Comparison of ENCODE assay signal across 12 cellular contexts in genomic region chr17:75159196-75160031, GRCh38. TPM values are rescaled to one million over a fixed set of nuclear protein-coding genes. Genes with fewer than 3 reads are reported as not detected.
DNase-seq lines count a peak whose midpoint lies in the region; ATAC-seq and TF ChIP-seq lines count a peak whose summit lies in the region.
"Had no signal": no experiment of that assay in that cellular context is flagged by ENCODE, and none has a peak within 500 bp of the region (broad histone marks: within the 10 kb centered on the region; RNA-seq: fewer than 3 reads in every experiment).

No MANE protein-coding gene starts in this region.

- TF ChIP-seq CTCF in PC-9 (conservative IDR thresholded peaks at IDR 0.05) = no peak
- no peak for TF ChIP-seq CTCF in fibroblast of the aortic adventitia (IDR thresholded peaks at IDR 0.05; ENCODE audit: insufficient read depth, low read length)

- H3K4me1 ChIP-seq in ACC112 (ENCODE audit: control insufficient read depth, insufficient read depth, low read length, unreplicated experiment) = peaks cover 22% of the 10 kb centered on the region
- peaks cover 44% of the 10 kb centered on the region for H3K4me1 ChIP-seq in PC-9 (replicated peaks; ENCODE audit: insufficient read depth)
- H3K4me1 ChIP-seq: ascending aorta had no signal

- no peaks in the 10 kb centered on the region for H3K79me2 ChIP-seq in ACC112 (ENCODE audit: control insufficient read depth, insufficient read depth, low read length, unreplicated experiment)
- no peaks in the 10 kb centered on the region for H3K79me2 ChIP-seq in PC-9 (ENCODE audit: low read depth)

- H3F3A ChIP-seq in PC-9 (ENCODE audit: insufficient read depth, low read depth) = peaks cover 57% of the 10 kb centered on the region

- H3K9me3 ChIP-seq in PC-9 (ENCODE audit: insufficient read depth, low read depth) = no peaks in the 10 kb centered on the region
- H3K9me3 ChIP-seq: ascending aorta, gastrocnemius medialis had no signal

- CTCF ChIA-PET in PC-9 (lab: Charles Lee) = interaction anchor here (1.1 kb wide), 1 partner anchor 46 kb away, joined by 3 read pairs; no protein-coding TSS in a partner anchor

- H3K9me2 ChIP-seq in PC-9 (ENCODE audit: insufficient read depth) = no peaks in the 10 kb centered on the region

- BruUV-seq in PC-9 (replicated peaks; lab: Mats Ljungman, UMichigan) = no TSS peak

- peak overlapping the region; percentile 39 for H3K4me2 ChIP-seq in PC-9

- no peaks in the 10 kb centered on the region for H4K20me1 ChIP-seq in PC-9 (ENCODE audit: insufficient read depth)

- no peak overlapping the region for H2AFZ ChIP-seq in ACC112 (ENCODE audit: low read length, unreplicated experiment)
- no peak overlapping the region for H2AFZ ChIP-seq in PC-9

- POLR2A ChIA-PET in PC-9 (lab: Charles Lee; ENCODE audit: unreplicated experiment) = interaction anchor here (0.6 to 0.7 kb wide), 7 partner anchors 13 to 286 kb away, joined by 3 to 12 read pairs (median 5); partner anchors contain the start of gene NUP85

- intact Hi-C loops in PC-9 (cut with micrococcal nuclease; ENCODE audit: unreplicated experiment) = loop anchor here (1.0 kb wide), 2 partner anchors 35 to 66 kb away; no protein-coding TSS in a partner anchor

- H3K27ac ChIP-seq in ACC112 (ENCODE audit: low read depth, low read length) = peak overlapping the region; percentile 69
- H3K27ac ChIP-seq in PC-9 = peak overlapping the region; percentile 85
- no peak overlapping the region for H3K27ac ChIP-seq in caudate nucleus (ENCODE audit: low read depth, low read length)
- H3K27ac ChIP-seq: ascending aorta had no signal

- ATAC-seq in GM19324 (IDR thresholded peaks at IDR 0.05; ENCODE audit: low FRiP score, unreplicated experiment) = no peak

- H3K27me3 ChIP-seq in ACC112 (ENCODE audit: insufficient read depth, low read length) (no peaks in the 10 kb centered on the region), PC-9 (ENCODE audit: insufficient read depth, low read depth) (no peaks in the 10 kb centered on the region)
- H3K27me3 ChIP-seq: ascending aorta, gastrocnemius medialis had no signal

- H3K36me3 ChIP-seq in ACC112 (ENCODE audit: insufficient read depth, low read length) (no peaks in the 10 kb centered on the region), PC-9 (ENCODE audit: low read depth) (no peaks in the 10 kb centered on the region)
- H3K36me3 ChIP-seq: gastrocnemius medialis had no signal

- DNase-seq in PC-9 = peak; percentile 70 to 98
- DNase-seq in fibroblast of the aortic adventitia (ENCODE audit: low read depth) = peak; percentile 37
- no peak for DNase-seq in caudate nucleus (lab: John Stamatoyannopoulos, UW)
- no peak for DNase-seq in GDM1 (lab: John Stamatoyannopoulos, UW)
- DNase-seq: activated CD4-positive, alpha-beta T cell treated with anti-CD3 and anti-CD28 coated beads, Interleukin-2, amount 50 U/mL, for 48 hours; CD4-positive, alpha-beta memory T cell; gastrocnemius medialis; NCI-H1436 treated with DMSO at 0.1 percent for 48 hours; OCI-M1 had no signal

- H3K4me3 ChIP-seq in ACC112 (ENCODE audit: low read depth, low read length) (no peak overlapping the region), PC-9 (no peak overlapping the region), fibroblast of the aortic adventitia (ENCODE audit: low read depth, low read length) (no peak overlapping the region)
- H3K4me3 ChIP-seq: ascending aorta, gastrocnemius medialis had no signal

RNA-seq across cellular contexts. Expression of gene JPT1, which starts 5.1 kb away (rescaled TPM):
- total RNA-seq in PC-9 (2021) = 250 and 277 TPM in 2 replicates
- 71.1 and 79.6 TPM in 2 replicates for total RNA-seq in fibroblast of the aortic adventitia (ENCODE audit: low replicate concordance)

RNA-seq across cellular contexts. Expression of gene SUMO2, which starts 23.3 kb away (rescaled TPM):
- 425 and 486 TPM in 2 replicates for total RNA-seq in PC-9 (2021)
- total RNA-seq in fibroblast of the aortic adventitia (ENCODE audit: low replicate concordance) = 89.9 and 129 TPM in 2 replicates

RNA-seq across cellular contexts. Expression of gene NT5C, which starts 27.9 kb away (rescaled TPM):
- 38.6 and 52.3 TPM in 2 replicates for total RNA-seq in PC-9 (2021)
- 39.8 and 45.2 TPM in 2 replicates for total RNA-seq in fibroblast of the aortic adventitia (ENCODE audit: low replicate concordance)

RNA-seq across cellular contexts. Expression of gene NUP85, which starts 46.1 kb away (rescaled TPM):
- total RNA-seq in PC-9 (2021) = 64.2 and 73.1 TPM in 2 replicates
- 33.9 and 41.5 TPM in 2 replicates for total RNA-seq in fibroblast of the aortic adventitia (ENCODE audit: low replicate concordance)

RNA-seq across cellular contexts. Expression of gene ARMC7, which starts 49.6 kb away (rescaled TPM):
- total RNA-seq in PC-9 (2021) = 19.2 and 20.5 TPM in 2 replicates
- 3.4 and 3.9 TPM in 2 replicates for total RNA-seq in fibroblast of the aortic adventitia (ENCODE audit: low replicate concordance)

Comparison
In these comparisons a context has a peak if more than half of its experiments do, and no peak if none do; other contexts are left out.
1. DNase-seq: peak in PC-9 (2 of 2) and fibroblast of the aortic adventitia (single experiment); none in caudate nucleus (0 of 61) and GDM1 (single experiment).